20 cellular contexts compared by ENCODE assay signal in genomic region chr13:42076309-42076713, GRCh38.
"Had no signal": no experiment of that assay in that cellular context is flagged by ENCODE, and none has a peak within 500 bp of the region (broad histone marks: within the 10 kb centered on the region; RNA-seq: fewer than 3 reads in every experiment).

No MANE protein-coding gene starts in this region.

- H3K27ac ChIP-seq: brain microvascular endothelial cell, transverse colon, VCaP had no signal

- ATAC-seq: activated T-cell treated with anti-CD3 and anti-CD28 coated beads, Interleukin-2, amount 50 U/mL, for 72 hours; esophagus mucosa; left lobe of liver; stimulated activated naive CD8-positive, alpha-beta T cell treated with anti-CD3 and anti-CD28 coated beads, Interleukin-15, Interleukin-2, amounts not matched to agents 100 U/mL and 50 U/mL, for 24 hours had no signal

- H3K36me3 ChIP-seq: brain microvascular endothelial cell had no signal

- H3K9me3 ChIP-seq: transverse colon had no signal

- H3K4me3 ChIP-seq: lung, transverse colon had no signal

- H3K27me3 ChIP-seq: brain microvascular endothelial cell, transverse colon had no signal

- H3K4me3 Mint-ChIP-seq: activated T-cell treated with anti-CD3 and anti-CD28 coated beads, Interleukin-2, amount 50 U/mL, for 72 hours; central memory CD8-positive, alpha-beta T cell; naive B cell; neural crest cell; T-helper 1 cell treated with Interleukin-12 subunit alpha and Interleukin-12 subunit beta and Interleukin-4 antibody, amounts not matched to agents 30 μg/mL and 1 μg/mL, for 36 hours had no signal

- H3K27ac Mint-ChIP-seq: activated T-cell treated with anti-CD3 and anti-CD28 coated beads, Interleukin-2, amount 50 U/mL, for 72 hours; naive B cell; T-helper 1 cell treated with Interleukin-12 subunit alpha and Interleukin-12 subunit beta and Interleukin-4 antibody, amounts not matched to agents 30 μg/mL and 1 μg/mL, for 36 hours had no signal

- H3K36me3 Mint-ChIP-seq: naive B cell had no signal

- H3K9me3 Mint-ChIP-seq: activated T-cell treated with anti-CD3 and anti-CD28 coated beads, Interleukin-2, amount 50 U/mL, for 72 hours; central memory CD8-positive, alpha-beta T cell; naive B cell; neural crest cell; T-helper 1 cell treated with Interleukin-12 subunit alpha and Interleukin-12 subunit beta and Interleukin-4 antibody, amounts not matched to agents 30 μg/mL and 1 μg/mL, for 36 hours had no signal

- DNase-seq: activated CD4-positive, CD25-positive, alpha-beta regulatory T cell treated with anti-CD3 and anti-CD28 coated beads, Interleukin-2, amount 50 U/mL, for 72 hours; activated CD8-positive, alpha-beta memory T cell treated with anti-CD3 and anti-CD28 coated beads for 24 hours; activated CD8-positive, alpha-beta memory T cell treated with anti-CD3 and anti-CD28 coated beads, Interleukin-2, amount 50 U/mL, for 48 hours; activated effector memory CD4-positive, alpha-beta T cell treated with anti-CD3 and anti-CD28 coated beads, Interleukin-2, amount 50 U/mL, for 16 hours; activated naive CD4-positive, alpha-beta T cell treated with anti-CD3 and anti-CD28 coated beads, Interleukin-2, amount 50 U/mL, for 16 hours; activated T-cell treated with anti-CD3 and anti-CD28 coated beads, Interleukin-2, amount 50 U/mL, for 72 hours; aorta; brain microvascular endothelial cell; cortex of kidney; kidney; naive B cell; stimulated activated naive CD8-positive, alpha-beta T cell treated with anti-CD3 and anti-CD28 coated beads, Interleukin-15, Interleukin-2, amounts not matched to agents 100 U/mL and 50 U/mL, for 24 hours; transverse colon had no signal

- H3K27me3 Mint-ChIP-seq: central memory CD8-positive, alpha-beta T cell; naive B cell had no signal

- H3K4me1 Mint-ChIP-seq: central memory CD8-positive, alpha-beta T cell; naive B cell; neural crest cell had no signal
